In the genomic region with DNA sequence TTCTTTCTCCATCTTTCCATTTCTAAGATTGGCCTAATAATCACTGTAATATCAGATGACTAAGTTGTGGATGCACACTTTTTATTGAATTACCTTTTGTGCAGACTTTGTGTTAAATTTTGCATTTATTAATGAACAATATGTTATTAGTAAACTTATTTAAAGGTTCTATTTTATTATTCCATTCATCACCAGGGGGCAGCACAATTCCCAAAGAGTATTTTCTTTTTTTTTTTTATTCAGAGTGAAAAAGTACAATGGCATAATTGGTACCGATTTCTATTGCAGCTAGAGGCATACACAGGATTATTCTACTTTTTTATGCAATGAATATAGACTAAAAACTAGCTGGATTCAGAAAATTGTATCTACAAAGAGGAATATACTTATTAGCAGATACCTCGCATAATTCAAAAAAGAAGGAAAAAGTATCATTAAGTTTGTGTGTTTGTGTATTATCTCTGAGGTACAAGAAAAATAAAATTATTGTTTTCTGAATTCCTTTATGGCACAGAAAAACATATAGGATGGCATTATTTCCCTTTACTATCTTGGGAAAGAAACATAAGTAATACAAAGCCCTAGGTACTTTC, we compare ENCODE assay signal across 8 cellular contexts.
DNase-seq lines count a peak whose midpoint lies in the region; ATAC-seq and TF ChIP-seq lines count a peak whose summit lies in the region.
"Had no signal": no experiment of that assay in that cellular context is flagged by ENCODE, and none has a peak within 500 bp of the region (broad histone marks: within the 10 kb centered on the region; RNA-seq: fewer than 3 reads in every experiment).

No MANE protein-coding gene starts in this region.

- no peak overlapping the region for H3K27ac ChIP-seq in osteoblast (ENCODE audit: low read depth, low read length)

- H3K36me3 ChIP-seq in Loucy (ENCODE audit: insufficient read depth, low read length) (no peaks in the 10 kb centered on the region), osteoblast (ENCODE audit: insufficient read depth, low read length) (no peaks in the 10 kb centered on the region)

- TF ChIP-seq CTCF in Loucy (conservative IDR thresholded peaks at IDR 0.05; ENCODE audit: low read length) (peak; percentile 82), endothelial cell (IDR thresholded peaks at IDR 0.05; ENCODE audit: unreplicated experiment) (peak; percentile 73), osteoblast (IDR thresholded peaks at IDR 0.05; ENCODE audit: extremely low read depth, low read depth, low read length) (peak; percentile 63)

- H3K4me3 ChIP-seq in Loucy (ENCODE audit: low read length, poor library complexity, severe bottlenecking): no peak overlapping the region
- no peak overlapping the region for H3K4me3 ChIP-seq in osteoblast (ENCODE audit: insufficient read depth, low read length)

- H3K79me2 ChIP-seq in Loucy (ENCODE audit: insufficient read depth, low read length) (no peaks in the 10 kb centered on the region), osteoblast (ENCODE audit: insufficient read depth, low read length) (no peaks in the 10 kb centered on the region)

- H3K4me1 ChIP-seq in Loucy (ENCODE audit: insufficient read depth, low read length, poor library complexity, severe bottlenecking) (no peaks in the 10 kb centered on the region), osteoblast (ENCODE audit: insufficient read depth, low read length) (peaks cover 14% of the 10 kb centered on the region)

- ATAC-seq in GM21367 (IDR thresholded peaks at IDR 0.05; ENCODE audit: unreplicated experiment): no peak

- no peaks in the 10 kb centered on the region for H3K36me3 Mint-ChIP-seq in endothelial cell (ENCODE audit: low read depth, unreplicated experiment)

- DNase-seq in ELR (ENCODE audit: low read depth) (peak; percentile 58), endothelial cell (ENCODE audit: low spot score) (no peak), osteoblast (ENCODE audit: insufficient read length, low spot score, missing footprints) (no peak), activated T-cell treated with anti-CD3 and anti-CD28 coated beads for 4 hours (no peak), NCI-H526 treated with DMSO at 0.1 percent for 48 hours (lab: John Stamatoyannopoulos, UW) (no peak)
- DNase-seq: activated T-cell treated with anti-CD3 and anti-CD28 coated beads, Interleukin-2, amount 50 U/mL, for 1 hour had no signal

- H4K20me1 ChIP-seq in Loucy (ENCODE audit: insufficient read depth, low read length, poor library complexity, severe bottlenecking) (no peaks in the 10 kb centered on the region), osteoblast (ENCODE audit: insufficient read depth, low read length) (no peaks in the 10 kb centered on the region)

- H3K9me3 ChIP-seq in Loucy (ENCODE audit: insufficient read depth, low read depth, low read length) (no peaks in the 10 kb centered on the region), osteoblast (ENCODE audit: low read depth, low read length) (no peaks in the 10 kb centered on the region)

- no peaks in the 10 kb centered on the region for H3F3A ChIP-seq in Loucy (ENCODE audit: low read depth)

- H3K27ac Mint-ChIP-seq in endothelial cell (ENCODE audit: unreplicated experiment): no peak overlapping the region

- no peaks in the 10 kb centered on the region for H3K9me3 Mint-ChIP-seq in endothelial cell (ENCODE audit: unreplicated experiment)

- no peaks in the 10 kb centered on the region for H3K27me3 Mint-ChIP-seq in endothelial cell (ENCODE audit: unreplicated experiment)

- H3K9ac ChIP-seq in Loucy (ENCODE audit: low read depth, low read length, poor library complexity, severe bottlenecking): no peak overlapping the region

- no peaks in the 10 kb centered on the region for H3K4me1 Mint-ChIP-seq in endothelial cell (ENCODE audit: unreplicated experiment)

- no peaks in the 10 kb centered on the region for H3K27me3 ChIP-seq in Loucy (ENCODE audit: insufficient read depth, low read length, poor library complexity, severe bottlenecking)
- no peaks in the 10 kb centered on the region for H3K27me3 ChIP-seq in osteoblast (ENCODE audit: insufficient read depth, low read length)

- H2AFZ ChIP-seq in Loucy (ENCODE audit: low read length) (no peak overlapping the region), osteoblast (ENCODE audit: low read length) (peak overlapping the region; percentile 19)

- no peak overlapping the region for H3K4me2 ChIP-seq in Loucy (ENCODE audit: low read depth, low read length, poor library complexity, severe bottlenecking)
- no peak overlapping the region for H3K4me2 ChIP-seq in osteoblast (ENCODE audit: insufficient read depth, low read length)

- no peak overlapping the region for H3K4me3 Mint-ChIP-seq in endothelial cell (ENCODE audit: unreplicated experiment)

- H3K9me2 ChIP-seq in Loucy (replicated peaks; ENCODE audit: low read depth, low read length): no peaks in the 10 kb centered on the region
